ENCODE assay signal across 14 cellular contexts in genomic region chr6:34485321-34486060, GRCh38. TPM values are rescaled to one million over a fixed set of nuclear protein-coding genes. Genes with fewer than 3 reads are reported as not detected.
DNase-seq lines count a peak whose midpoint lies in the region; ATAC-seq, FAIRE-seq and TF ChIP-seq lines count a peak whose summit lies in the region.
"Had no signal": no experiment of that assay in that cellular context is flagged by ENCODE, and none has a peak within 500 bp of the region (broad histone marks: within the 10 kb centered on the region; RNA-seq: fewer than 3 reads in every experiment).

No MANE protein-coding gene starts in this region.

- H3K9me3 ChIP-seq in OCI-LY7 (ENCODE audit: low read length) (no peaks in the 10 kb centered on the region), K562 (replicated peaks; ENCODE audit: control insufficient read depth, insufficient read depth, low read depth, low read length) (no peaks in the 10 kb centered on the region), spleen (no peaks in the 10 kb centered on the region)
- H3K9me3 ChIP-seq: adrenal gland had no signal

- TF ChIP-seq CTCF in OCI-LY7 (conservative IDR thresholded peaks at IDR 0.05; ENCODE audit: low read length), result peak; percentile 62
- 0 out of 6 replicates have a peak, but pooled peaks of 1 of the 3 experiments have one; percentile 7 for TF ChIP-seq CTCF in K562 (IDR thresholded peaks at IDR 0.05 in 2 of 3, conservative IDR thresholded peaks at IDR 0.05 in 1 of 3; ENCODE audit: insufficient read depth in 2 of 3, low read depth in 1 of 3, low read length in 3 of 3)
- no peak for TF ChIP-seq CTCF in spleen (IDR thresholded peaks at IDR 0.05 in 8 of 11, conservative IDR thresholded peaks at IDR 0.05 in 3 of 11)
- no peak for TF ChIP-seq CTCF in HFFc6 (IDR thresholded peaks at IDR 0.05)

- no TSS peak for BruUV-seq in OCI-LY7 (replicated peaks; lab: Mats Ljungman, UMichigan)
- BruUV-seq in K562 (replicated peaks; lab: Mats Ljungman, UMichigan), result no TSS peak

- in situ Hi-C loops in K562 (cut with MboI), result no loop called here

- POLR2A ChIA-PET in OCI-LY7 (lab: Charles Lee) (no interaction called here), K562 (lab: Yijun Ruan, JAX) (no interaction called here)

- no peak overlapping the region for H3K27ac Mint-ChIP-seq in activated T-cell treated with anti-CD3 and anti-CD28 coated beads, Interleukin-2, amount 50 U/mL, for 72 hours
- no peak overlapping the region for H3K27ac Mint-ChIP-seq in HFFc6

- H3K4me1 ChIP-seq in OCI-LY7 (ENCODE audit: insufficient read depth, low read length, poor library complexity, severe bottlenecking), result peaks cover 81% of the 10 kb centered on the region
- peaks cover 5 to 9% of the 10 kb centered on the region in 2 experiments; a peak in 3 of 5 replicates for H3K4me1 ChIP-seq in K562 (replicated peaks in 1 of 2; ENCODE audit: control insufficient read depth in 2 of 2, insufficient read depth in 2 of 2, low read length in 2 of 2)
- H3K4me1 ChIP-seq in spleen, result peaks cover 0 to 13% (median 1%) of the 10 kb centered on the region in 6 donors
- H3K4me1 ChIP-seq: adrenal gland had no signal

- no peak for TF ChIP-seq RAD21 in K562 (CRISPR knock-in tag; conservative IDR thresholded peaks at IDR 0.05 in 1 of 2, IDR thresholded peaks at IDR 0.05 in 1 of 2)

- no peaks in the 10 kb centered on the region for H3K9me1 ChIP-seq in K562 (ENCODE audit: control insufficient read depth, insufficient read depth, low read length)

- peaks cover 71% of the 10 kb centered on the region for H3K79me2 ChIP-seq in OCI-LY7 (ENCODE audit: insufficient read depth, low read depth, low read length)
- no peaks in the 10 kb centered on the region for H3K79me2 ChIP-seq in K562 (ENCODE audit: control insufficient read depth, insufficient read depth, low read length)

- H3K36me3 ChIP-seq in OCI-LY7 (ENCODE audit: insufficient read depth, low read length) (peaks cover 11% of the 10 kb centered on the region; the same call in 1 of the 2 replicates), K562 (ENCODE audit: control insufficient read depth, insufficient read depth, low read length) (no peaks in the 10 kb centered on the region), spleen (no peaks in the 10 kb centered on the region)
- H3K36me3 ChIP-seq: adrenal gland had no signal

- peak overlapping the region; percentile 99 for H3K4me2 ChIP-seq in OCI-LY7 (ENCODE audit: low read length)
- H3K4me2 ChIP-seq in K562 (ENCODE audit: insufficient read depth, low read length), result no peak overlapping the region

- no peaks in the 10 kb centered on the region for H3K9me3 Mint-ChIP-seq in activated T-cell treated with anti-CD3 and anti-CD28 coated beads, Interleukin-2, amount 50 U/mL, for 72 hours
- no peaks in the 10 kb centered on the region for H3K9me3 Mint-ChIP-seq in HFFc6

- H3K9me2 ChIP-seq in OCI-LY7 (ENCODE audit: insufficient read depth, low read length), result no peaks in the 10 kb centered on the region

- H3K4me3 ChIP-seq in OCI-LY7 (ENCODE audit: low read depth, low read length, poor library complexity, severe bottlenecking), result peak overlapping the region; percentile 70
- no peak overlapping the region for H3K4me3 ChIP-seq in K562
- H3K4me3 ChIP-seq in spleen, result no peak overlapping the region
- H3K4me3 ChIP-seq: adrenal gland had no signal

- FAIRE-seq in K562 (lab: Jason Lieb, UNC) (no peak), GM19239 (lab: Jason Lieb, UNC) (no peak)
- FAIRE-seq: islet of Langerhans had no signal

- intact Hi-C loops in OCI-LY7 (cut with micrococcal nuclease; ENCODE audit: unreplicated experiment), result loop anchor here (1.0 to 10.0 kb wide), 2 partner anchors 17 to 969 kb away; partner anchors contain the start of gene FANCE
- intact Hi-C loops in K562 (cut with micrococcal nuclease), result no loop called here
- intact Hi-C loops in spleen (cut with DNase I; ENCODE audit: low total_unique reads), result no loop called here

- H3K27me3 Mint-ChIP-seq in activated T-cell treated with anti-CD3 and anti-CD28 coated beads, Interleukin-2, amount 50 U/mL, for 72 hours (ENCODE audit: low read depth), result no peaks in the 10 kb centered on the region
- peaks cover 15% of the 10 kb centered on the region for H3K27me3 Mint-ChIP-seq in HFFc6 (ENCODE audit: insufficient read depth)

- peaks cover 32% of the 10 kb centered on the region for H3K4me1 Mint-ChIP-seq in activated T-cell treated with anti-CD3 and anti-CD28 coated beads, Interleukin-2, amount 50 U/mL, for 72 hours (ENCODE audit: low read depth)
- no peaks in the 10 kb centered on the region for H3K4me1 Mint-ChIP-seq in HFFc6 (ENCODE audit: low read depth)

- no peak overlapping the region for H2AFZ ChIP-seq in OCI-LY7 (ENCODE audit: low read length)
- no peak overlapping the region for H2AFZ ChIP-seq in K562 (ENCODE audit: low read depth, low read length)

- CTCF ChIA-PET in OCI-LY7 (lab: Charles Lee; ENCODE audit: unreplicated experiment) (no interaction called here), K562 (lab: Yijun Ruan, JAX; ENCODE audit: low intra/inter-chr PET ratio) (no interaction called here)

- peak overlapping the region; percentile 98 for H3K27ac ChIP-seq in OCI-LY7 (ENCODE audit: low read depth, low read length, poor library complexity, severe bottlenecking)
- no peak overlapping the region for H3K27ac ChIP-seq in K562 (ENCODE audit: extremely low read depth, low read depth, low read length)
- no peak overlapping the region for H3K27ac ChIP-seq in spleen
- H3K27ac ChIP-seq: adrenal gland, RWPE1 had no signal

- TF ChIP-seq POLR2A in K562 (conservative IDR thresholded peaks at IDR 0.05) (no peak), spleen (IDR thresholded peaks at IDR 0.05) (no peak)

- peak overlapping the region; percentile 46 to 73 for H3K4me3 Mint-ChIP-seq in activated T-cell treated with anti-CD3 and anti-CD28 coated beads, Interleukin-2, amount 50 U/mL, for 72 hours
- H3K4me3 Mint-ChIP-seq in HFFc6, result no peak overlapping the region

- no peaks in the 10 kb centered on the region for H3K27me3 ChIP-seq in K562 (ENCODE audit: control insufficient read depth in 2 of 2, insufficient read depth in 2 of 2, low read length in 2 of 2)
- H3K27me3 ChIP-seq in spleen (replicated peaks in 1 of 7), result no peaks in the 10 kb centered on the region
- H3K27me3 ChIP-seq: adrenal gland had no signal

- DNase-seq in activated T-cell treated with anti-CD3 and anti-CD28 coated beads, Interleukin-2, amount 50 U/mL, for 72 hours, result no peak
- DNase-seq in activated T-cell treated with anti-CD3 and anti-CD28 coated beads, Interleukin-2, amount 50 U/mL, for 1 hour, result no peak
- DNase-seq in OCI-LY7 (ENCODE audit: low spot score) (no peak), K562 (ENCODE audit: extremely low read depth in 1 of 4, low spot score in 3 of 4) (no peak), spleen (peak; percentile 54), HFFc6 (no peak), NCI-H1930 (lab: John Stamatoyannopoulos, UW) (no peak), GM19239 (ENCODE audit: insufficient read length, low spot score) (no peak)
- DNase-seq: adrenal gland, midbrain had no signal

- WGBS in K562 (ENCODE audit: insufficient coverage, low coverage, missing lambda C conversion rate), result 26% methylated on average over 14 of the region's 14 CpGs
- 69 to 85% (median 74%) methylated on average over 14 of the region's 14 CpGs for WGBS in spleen, 5 donors

- no peaks in the 10 kb centered on the region for H3K36me3 Mint-ChIP-seq in activated T-cell treated with anti-CD3 and anti-CD28 coated beads, Interleukin-2, amount 50 U/mL, for 72 hours (ENCODE audit: insufficient read depth in 2 of 2)
- H3K36me3 Mint-ChIP-seq in HFFc6 (ENCODE audit: low read depth), result no peaks in the 10 kb centered on the region

- H3K9ac ChIP-seq in K562 (ENCODE audit: insufficient read depth in 1 of 2, low read depth in 2 of 2, low read length in 2 of 2), result peak overlapping the region in 1 of 2 experiments; percentile 69; a peak in 1 of 4 replicates

- H4K20me1 ChIP-seq in OCI-LY7 (ENCODE audit: insufficient read depth, low read length) (no peaks in the 10 kb centered on the region), K562 (replicated peaks; ENCODE audit: control insufficient read depth, insufficient read depth, low read length) (no peaks in the 10 kb centered on the region)

- no peak for TF ChIP-seq EP300 in K562 (IDR thresholded peaks at IDR 0.05; ENCODE audit: low read length)

- no peak for ATAC-seq in activated T-cell treated with anti-CD3 and anti-CD28 coated beads, Interleukin-2, amount 50 U/mL, for 72 hours (replicated peaks in 1 of 2)
- peak; percentile 10; the same call in 1 of the 3 replicates for ATAC-seq in K562

RNA-seq across cellular contexts. Expression of gene PACSIN1, which starts 19.6 kb away (rescaled TPM):
- under 1 TPM in 1 of 2 donors, not detected in 1; 0.29 TPM for total RNA-seq in activated T-cell treated with anti-CD3 and anti-CD28 coated beads, Interleukin-2, amount 50 U/mL, for 72 hours
- total RNA-seq in OCI-LY7 (2014; rRNA removed; shearing (Covaris generic)), result 14.9 and 19.3 TPM in 2 replicates
- total RNA-seq in OCI-LY7 (2022) (70.8 and 88.4 TPM in 2 replicates), K562 (2014; rRNA removed) (0.41 and 0.45 TPM in 2 replicates), K562 (2014; rRNA removed; fragmentation: Illumina TruSeq; extraction: Trizol) (0.10 and 0.29 TPM in 2 replicates), K562 (2015; rRNA removed; fragmentation: Illumina TruSeq; extraction: Trizol) (0.22 and 0.23 TPM in 2 replicates), K562 (2021) (0.98 and 1.7 TPM in 2 replicates), spleen (1 to 10 TPM in 6 of 7 donors, under 1 TPM in 1; 0.66 to 1.9 (median 1.3) TPM)
- 1.5 and 2.1 TPM in 2 replicates for total RNA-seq in K562 (2011; cell fraction: chromatin; rRNA removed; ENCODE audit: low replicate concordance)
- 1.2 and 1.3 TPM in 2 replicates for total RNA-seq in K562 (2011; cell fraction: nucleolus; rRNA removed)
- 0.99 and 1.1 TPM in 2 replicates for total RNA-seq in K562 (2011; cell fraction: nucleoplasm; rRNA removed)
- polyA plus RNA-seq in K562 (2011; rRNA removed) (1.1 and 1.4 TPM in 2 replicates), K562 (2014; fragmentation: Illumina TruSeq; extraction: Trizol) (0.79 and 1.4 TPM in 2 replicates), K562 (2014; fragmentation: Nextera tagmentation; extraction: Ambion mirVana) (under 1 TPM; 0.01 to 0.03 TPM), K562 (2014; rRNA removed) (0.98 and 1.2 TPM in 2 replicates), spleen (1 to 10 TPM in 1 of 3 donors, under 1 TPM in 2; 0.67 to 2.8 (median 0.86) TPM)
- polyA plus RNA-seq in K562 (2011; cell fraction: cytosol; rRNA removed), result 1.2 and 1.6 TPM in 2 replicates
- 2.2 and 3.4 TPM in 2 replicates for polyA plus RNA-seq in K562 (2011; cell fraction: nucleus; rRNA removed)
- 0.90 and 1.2 TPM in 2 replicates for polyA plus RNA-seq in K562 (2012)
- 0.98 and 1.1 TPM in 2 replicates for polyA minus RNA-seq in K562 (2011; rRNA and poly(A)+ RNA removed)
- polyA minus RNA-seq in K562 (2011; cell fraction: cytosol; rRNA and poly(A)+ RNA removed), result 0.95 and 1.7 TPM in 2 replicates
- 0.67 and 1.9 TPM in 2 replicates for polyA minus RNA-seq in K562 (2011; cell fraction: nucleus; rRNA and poly(A)+ RNA removed)
- not detected for total RNA-seq in HFFc6 (2021; fragmentation: NEBNext Ultra II Directional; extraction: Animal tissue kit (Norgen Biotek cat#: 25700))
- total RNA-seq: osteocyte had no signal
- polyA plus RNA-seq: AG04450 had no signal

RNA-seq across cellular contexts. Expression of gene RPS10, which starts 59.6 kb away (rescaled TPM):
- 1,000 to 10,000 TPM; 2,209 to 2,226 TPM for total RNA-seq in activated T-cell treated with anti-CD3 and anti-CD28 coated beads, Interleukin-2, amount 50 U/mL, for 72 hours
- total RNA-seq in OCI-LY7 (2014; rRNA removed; shearing (Covaris generic)), result 2,738 and 2,938 TPM in 2 replicates
- total RNA-seq in OCI-LY7 (2022) (1,615 and 1,714 TPM in 2 replicates), K562 (2014; rRNA removed) (3,907 and 4,273 TPM in 2 replicates), K562 (2014; rRNA removed; fragmentation: Illumina TruSeq; extraction: Trizol) (2,809 and 3,197 TPM in 2 replicates), K562 (2015; rRNA removed; fragmentation: Illumina TruSeq; extraction: Trizol) (3,578 and 3,876 TPM in 2 replicates), K562 (2021) (3,062 and 3,200 TPM in 2 replicates), spleen (1,000 to 10,000 TPM; 1,033 to 2,189 (median 1,131) TPM)
- total RNA-seq in K562 (2011; cell fraction: chromatin; rRNA removed; ENCODE audit: low replicate concordance), result 244 and 499 TPM in 2 replicates
- total RNA-seq in K562 (2011; cell fraction: nucleolus; rRNA removed), result 961 and 1,244 TPM in 2 replicates
- total RNA-seq in K562 (2011; cell fraction: nucleoplasm; rRNA removed), result 1,028 and 1,732 TPM in 2 replicates
- polyA plus RNA-seq in K562 (2011; rRNA removed) (5,201 and 6,397 TPM in 2 replicates), K562 (2014; fragmentation: Illumina TruSeq; extraction: Trizol) (4,753 and 5,213 TPM in 2 replicates), K562 (2014; fragmentation: Nextera tagmentation; extraction: Ambion mirVana) (1,000 to 10,000 TPM; 2,680 to 3,048 TPM), K562 (2014; rRNA removed) (4,615 and 5,251 TPM in 2 replicates), spleen (1,000 to 10,000 TPM; 3,993 to 4,934 (median 4,074) TPM)
- polyA plus RNA-seq in K562 (2011; cell fraction: cytosol; rRNA removed), result 12,487 and 14,962 TPM in 2 replicates
- polyA plus RNA-seq in K562 (2011; cell fraction: nucleus; rRNA removed), result 1,847 and 2,630 TPM in 2 replicates
- polyA plus RNA-seq in K562 (2012), result 4,197 and 5,822 TPM in 2 replicates
- polyA minus RNA-seq in K562 (2011; rRNA and poly(A)+ RNA removed), result 2,379 and 2,522 TPM in 2 replicates
- 976 and 1,028 TPM in 2 replicates for polyA minus RNA-seq in K562 (2011; cell fraction: cytosol; rRNA and poly(A)+ RNA removed)
- polyA minus RNA-seq in K562 (2011; cell fraction: nucleus; rRNA and poly(A)+ RNA removed), result 203 and 375 TPM in 2 replicates
- total RNA-seq in HFFc6 (2021; fragmentation: NEBNext Ultra II Directional; extraction: Animal tissue kit (Norgen Biotek cat#: 25700)), result 1,000 to 10,000 TPM; 1,585 to 1,769 (median 1,649) TPM

Comparison
In these comparisons a context has a peak if more than half of its experiments do, and no peak if none do; other contexts are left out.
1. RNA of gene PACSIN1, which starts 19.6 kb away (total RNA-seq): 14.9 to 88.4 TPM in OCI-LY7; 0.66 to 1.9 TPM in spleen, 0.10 to 2.1 TPM in K562, 0.29 TPM in activated T-cell treated with anti-CD3 and anti-CD28 coated beads, Interleukin-2, amount 50 U/mL, for 72 hours and not detected in HFFc6; every median in the first group is over 4 times any median in the second.